15 cellular contexts compared by ENCODE assay signal in the genomic region with DNA sequence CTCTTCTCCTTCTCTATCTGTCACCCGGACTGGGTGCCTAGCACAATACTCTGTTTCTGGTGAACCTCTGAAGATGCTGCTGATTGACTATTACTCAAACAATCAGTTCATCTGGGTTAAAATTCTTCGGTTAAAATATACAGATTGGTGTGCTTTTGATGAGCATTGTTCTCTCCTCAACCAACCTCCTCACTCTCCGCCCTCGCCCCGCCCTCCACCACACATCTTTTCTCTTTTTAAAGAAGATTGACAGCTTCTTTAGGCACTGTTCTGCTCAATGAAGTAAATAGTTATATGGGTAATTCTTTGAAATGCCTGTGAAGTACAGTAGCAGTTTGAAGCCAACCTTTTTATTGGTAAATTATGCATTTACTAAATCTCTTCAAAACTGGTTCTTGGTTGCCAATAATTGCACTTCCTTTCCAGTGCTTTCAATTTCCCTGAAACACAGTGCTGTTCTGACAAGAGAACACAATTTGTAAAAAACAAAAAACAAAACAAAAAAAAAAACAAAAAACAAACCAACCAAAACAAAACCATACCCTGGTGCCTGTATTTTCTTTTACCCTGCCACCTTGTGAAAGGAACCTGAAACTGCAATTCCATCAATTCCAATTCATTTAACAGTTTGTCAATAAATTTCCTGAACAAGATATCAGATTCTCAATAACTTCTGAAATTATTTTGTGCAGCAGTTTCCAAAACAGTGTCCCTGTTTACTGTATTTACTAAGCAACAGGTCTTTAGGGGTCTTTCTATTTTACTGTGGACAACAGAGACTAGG.
DNase-seq lines count a peak whose midpoint lies in the region; ATAC-seq, FAIRE-seq and TF ChIP-seq lines count a peak whose summit lies in the region.
"Had no signal": no experiment of that assay in that cellular context is flagged by ENCODE, and none has a peak within 500 bp of the region (broad histone marks: within the 10 kb centered on the region; RNA-seq: fewer than 3 reads in every experiment).

No MANE protein-coding gene starts in this region.

- TF ChIP-seq EP300 in GM12878 (IDR thresholded peaks at IDR 0.05; ENCODE audit: borderline replicate concordance in 1 of 2, control insufficient read depth in 1 of 2, low read depth in 2 of 2, low read length in 2 of 2) = no peak
- no peak for TF ChIP-seq EP300 in HepG2 (IDR thresholded peaks at IDR 0.05; ENCODE audit: low read depth in 2 of 2, low read length in 2 of 2)
- TF ChIP-seq EP300 in HepG2 (CRISPR knock-in tag; IDR thresholded peaks at IDR 0.05; ENCODE audit: borderline replicate concordance) = no peak

- H3K9ac ChIP-seq in GM12878 (ENCODE audit: control insufficient read depth, insufficient read depth, low read length) = no peak overlapping the region
- H3K9ac ChIP-seq in HepG2 (ENCODE audit: insufficient read depth, low read depth, low read length) = no peak overlapping the region
- H3K9ac ChIP-seq: BLaER1, parathyroid adenoma had no signal

- CTCF ChIA-PET in GM12878 (lab: Yijun Ruan, JAX) (interaction anchor here (0.9 kb wide), 1 partner anchor 31 kb away, joined by 3 read pairs; no protein-coding TSS in a partner anchor), HepG2 (lab: Yijun Ruan, JAX; ENCODE audit: low intra/inter-chr PET ratio, low total read pairs) (no interaction called here)

- TF ChIP-seq CTCF in AG10803 (conservative IDR thresholded peaks at IDR 0.05; ENCODE audit: low read length) (peak; percentile 48), HFFc6 (IDR thresholded peaks at IDR 0.05) (peak; percentile 52; the same call in 1 of the 2 replicates), GM12878 (IDR thresholded peaks at IDR 0.05 in 2 of 3, conservative IDR thresholded peaks at IDR 0.05 in 1 of 3; ENCODE audit: control insufficient read depth in 2 of 3, extremely low read depth in 1 of 3, insufficient read depth in 1 of 3, low read depth in 3 of 3, low read length in 3 of 3) (peak; percentile 5 to 20 (median 11); a peak in 2 of 6 replicates), HepG2 (CRISPR knock-in tag; IDR thresholded peaks at IDR 0.05) (no peak)

- POLR2A ChIA-PET in GM12878 (lab: Charles Lee) (no interaction called here), HepG2 (lab: Yijun Ruan, JAX) (no interaction called here)

- no peaks in the 10 kb centered on the region for H3K4me1 ChIP-seq in GM12878 (ENCODE audit: control insufficient read depth, insufficient read depth, low read length)
- H3K4me1 ChIP-seq in HepG2 (ENCODE audit: insufficient read depth, low read length) = no peaks in the 10 kb centered on the region
- H3K4me1 ChIP-seq: parathyroid adenoma had no signal

- H3K36me3 ChIP-seq in GM12878 (ENCODE audit: control insufficient read depth in 2 of 2, insufficient read depth in 2 of 2, low read length in 1 of 2) (no peaks in the 10 kb centered on the region), HepG2 (replicated peaks in 1 of 2; ENCODE audit: control insufficient read depth in 1 of 2, insufficient read depth in 2 of 2, low read length in 2 of 2) (no peaks in the 10 kb centered on the region)
- H3K36me3 ChIP-seq: BLaER1 had no signal

- DNase-seq in AG10803 (ENCODE audit: low read depth) (no peak), HFFc6 (no peak), GM12878 (ENCODE audit: low read depth, low spot score) (no peak), HepG2 (ENCODE audit: low spot score) (no peak), mesenteric fat pad (ENCODE audit: low spot score) (no peak)
- DNase-seq: activated naive CD8-positive, alpha-beta T cell treated with anti-CD3 and anti-CD28 coated beads, Interleukin-2, amount 50 U/mL, for 24 hours; NCI-H1092; NCI-H510A; SHP77 had no signal

- no peaks in the 10 kb centered on the region for H4K20me1 ChIP-seq in GM12878 (ENCODE audit: control insufficient read depth, insufficient read depth)
- no peaks in the 10 kb centered on the region for H4K20me1 ChIP-seq in HepG2 (ENCODE audit: insufficient read depth, low read length)
- H4K20me1 ChIP-seq: BLaER1 had no signal

- H3K27ac ChIP-seq in GM12878 (ENCODE audit: control insufficient read depth, insufficient read depth) = no peak overlapping the region
- no peak overlapping the region for H3K27ac ChIP-seq in HepG2 (ENCODE audit: extremely low read length, insufficient read depth, low read length)
- H3K27ac ChIP-seq: BLaER1, parathyroid adenoma had no signal

- H3K4me2 ChIP-seq in GM12878 (ENCODE audit: control insufficient read depth, insufficient read depth) (no peak overlapping the region), HepG2 (ENCODE audit: low read depth, low read length) (no peak overlapping the region)
- H3K4me2 ChIP-seq: BLaER1 had no signal

- no peak for TF ChIP-seq RAD21 in GM12878 (IDR thresholded peaks at IDR 0.05; ENCODE audit: insufficient read depth, low read depth, low read length)
- no peak for TF ChIP-seq RAD21 in HepG2 (CRISPR knock-in tag; IDR thresholded peaks at IDR 0.05)

- H3K27me3 Mint-ChIP-seq in HFFc6 (ENCODE audit: insufficient read depth) = no peaks in the 10 kb centered on the region
- H3K27me3 Mint-ChIP-seq: activated naive CD8-positive, alpha-beta T cell treated with anti-CD3 and anti-CD28 coated beads, Interleukin-2, amount 50 U/mL, for 24 hours had no signal

- no peaks in the 10 kb centered on the region for H3K4me1 Mint-ChIP-seq in HFFc6 (ENCODE audit: low read depth)
- H3K4me1 Mint-ChIP-seq: activated naive CD8-positive, alpha-beta T cell treated with anti-CD3 and anti-CD28 coated beads, Interleukin-2, amount 50 U/mL, for 24 hours had no signal

- H3K79me2 ChIP-seq in GM12878 (ENCODE audit: control insufficient read depth, insufficient read depth, low read length) (no peaks in the 10 kb centered on the region), HepG2 (ENCODE audit: insufficient read depth, low read length) (no peaks in the 10 kb centered on the region)
- H3K79me2 ChIP-seq: parathyroid adenoma had no signal

- H3K4me3 Mint-ChIP-seq in HFFc6 = no peak overlapping the region
- H3K4me3 Mint-ChIP-seq: activated naive CD8-positive, alpha-beta T cell treated with anti-CD3 and anti-CD28 coated beads, Interleukin-2, amount 50 U/mL, for 24 hours had no signal

- H3K4me3 ChIP-seq in AG10803 (ENCODE audit: low read length) = no peak overlapping the region
- H3K4me3 ChIP-seq in GM12878 = no peak overlapping the region
- H3K4me3 ChIP-seq in HepG2 (replicated peaks in 1 of 3; ENCODE audit: insufficient read depth in 1 of 3, low read depth in 2 of 3, low read length in 3 of 3) = no peak overlapping the region
- H3K4me3 ChIP-seq: BLaER1, lung had no signal

- BruUV-seq in GM12878 (replicated peaks; lab: Mats Ljungman, UMichigan) = no TSS peak
- no TSS peak for BruUV-seq in HepG2 (replicated peaks; lab: Mats Ljungman, UMichigan)

- 23% methylated on average over 5 of the region's 5 CpGs for WGBS in GM12878 (ENCODE audit: insufficient coverage, insufficient replicate concordance, low lambda C conversion rate, missing lambda C conversion rate)
- 11% methylated on average over 5 of the region's 5 CpGs for WGBS in HepG2 (ENCODE audit: low lambda C conversion rate)

- FAIRE-seq in GM12878 (lab: Jason Lieb, UNC) = no peak
- peak; percentile 46 for FAIRE-seq in HepG2 (lab: Jason Lieb, UNC)

- ATAC-seq in GM12878 = no peak
- no peak for ATAC-seq in HepG2
- no peak for ATAC-seq in GM18520 (IDR thresholded peaks at IDR 0.05; ENCODE audit: unreplicated experiment)
- ATAC-seq in GM19351 (IDR thresholded peaks at IDR 0.05; ENCODE audit: unreplicated experiment) = no peak
- ATAC-seq in HG03442 (IDR thresholded peaks at IDR 0.05; ENCODE audit: unreplicated experiment) = no peak
- ATAC-seq: activated naive CD8-positive, alpha-beta T cell treated with anti-CD3 and anti-CD28 coated beads, Interleukin-2, amount 50 U/mL, for 24 hours had no signal

- no peak for TF ChIP-seq POLR2A in GM12878 (IDR thresholded peaks at IDR 0.05; ENCODE audit: low read depth, low read length)
- TF ChIP-seq POLR2A in HepG2 (IDR thresholded peaks at IDR 0.05; ENCODE audit: insufficient read depth in 1 of 2, low read depth in 2 of 2, low read length in 2 of 2) = no peak

- H2AFZ ChIP-seq in GM12878 (ENCODE audit: control insufficient read depth, low read depth, low read length) (no peak overlapping the region), HepG2 (ENCODE audit: low read length) (no peak overlapping the region)
- H2AFZ ChIP-seq: parathyroid adenoma had no signal

- H3K27ac Mint-ChIP-seq in HFFc6 = no peak overlapping the region
- H3K27ac Mint-ChIP-seq: activated naive CD8-positive, alpha-beta T cell treated with anti-CD3 and anti-CD28 coated beads, Interleukin-2, amount 50 U/mL, for 24 hours had no signal

- H3K9me3 Mint-ChIP-seq in HFFc6 = peaks cover 14% of the 10 kb centered on the region

- H3K27me3 ChIP-seq in GM12878 (replicated peaks in 1 of 2; ENCODE audit: control insufficient read depth in 2 of 2, insufficient read depth in 2 of 2, low read length in 1 of 2) = no peaks in the 10 kb centered on the region
- H3K27me3 ChIP-seq in HepG2 (ENCODE audit: control insufficient read depth in 1 of 2, insufficient read depth in 2 of 2, low read length in 2 of 2) = no peaks in the 10 kb centered on the region
- H3K27me3 ChIP-seq: BLaER1 had no signal

- in situ Hi-C loops in GM12878 (cut with MboI) (no loop called here), HepG2 (cut with HindIII; ENCODE audit: extremely low pct_ligation_motif_present, low pct_unique_long_range_greater_than_20kb) (no loop called here)

- intact Hi-C loops in GM12878 (cut with micrococcal nuclease; ENCODE audit: unreplicated experiment) (no loop called here), HepG2 (cut with micrococcal nuclease; ENCODE audit: unreplicated experiment) (no loop called here)

- H3K36me3 Mint-ChIP-seq in HFFc6 (ENCODE audit: low read depth) = 0 out of 2 replicates have a peak, but pooled peaks cover 4% of the 10 kb centered on the region

- no peaks in the 10 kb centered on the region for H3K9me3 ChIP-seq in GM12878 (replicated peaks; ENCODE audit: control insufficient read depth, insufficient read depth, low read length)
- no peaks in the 10 kb centered on the region for H3K9me3 ChIP-seq in HepG2 (ENCODE audit: low read length)
- H3K9me3 ChIP-seq: BLaER1 had no signal

- SMC1A ChIA-PET in GM12878 (lab: Charles Lee; ENCODE audit: uncharacterized antibody, unreplicated experiment) = interaction anchor here (0.5 kb wide), 1 partner anchor 630 kb away, joined by 3 read pairs; no protein-coding TSS in a partner anchor

- RAD21 ChIA-PET in GM12878 (lab: Charles Lee; ENCODE audit: unreplicated experiment) = no interaction called here

TF ChIP-seq in GM12878, 131 proteins besides CTCF, POLR2A, EP300 and RAD21 (continues in another document):
- TF ChIP-seq MEF2A (IDR thresholded peaks at IDR 0.05; ENCODE audit: insufficient read depth, low read depth, low read length) (no peak), CEBPB (IDR thresholded peaks at IDR 0.05; ENCODE audit: borderline replicate concordance in 1 of 2, low read depth in 2 of 2, low read length in 2 of 2) (no peak), SPI1 (IDR thresholded peaks at IDR 0.05; ENCODE audit: borderline replicate concordance, insufficient read depth, low read depth, low read length) (no peak)

TF ChIP-seq in HepG2, 621 proteins besides CTCF, POLR2A, EP300 and RAD21 (continues in another document):
- no peak for TF ChIP-seq SRSF9 (IDR thresholded peaks at IDR 0.05; ENCODE audit: borderline replicate concordance, insufficient read depth, low read depth, low read length, poor library complexity, severe bottlenecking)
- no peak for TF ChIP-seq ZNF350 (CRISPR knock-in tag; IDR thresholded peaks at IDR 0.05; ENCODE audit: borderline replicate concordance, low read depth)
- no peak for TF ChIP-seq KAT8 (CRISPR knock-in tag; IDR thresholded peaks at IDR 0.05)
